20 cellular contexts compared by ENCODE assay signal in genomic region chr4:36038521-36038920, GRCh38.
"Had no signal": no experiment of that assay in that cellular context is flagged by ENCODE, and none has a peak within 500 bp of the region (broad histone marks: within the 10 kb centered on the region; RNA-seq: fewer than 3 reads in every experiment).

No MANE protein-coding gene starts in this region.

- ATAC-seq: gastroesophageal sphincter, heart left ventricle, left lung, left ventricle myocardium superior, lower lobe of right lung had no signal

- H3K36me3 ChIP-seq: colonic mucosa, esophagus muscularis mucosa, gastroesophageal sphincter, heart left ventricle, left lung, lower lobe of right lung had no signal

- H3K27ac Mint-ChIP-seq: dendritic cell treated with granulocyte-macrophage colony-stimulating factor and Interleukin-4, amounts not matched to agents 40 ng/mL and 50 ng/mL, for 4 days; immature natural killer cell; mesothelial cell of epicardium had no signal

- H3K27me3 ChIP-seq: colonic mucosa, esophagus muscularis mucosa, foreskin keratinocyte, gastroesophageal sphincter, heart left ventricle, hepatocyte, left lung had no signal

- H3K27me3 Mint-ChIP-seq: dendritic cell treated with granulocyte-macrophage colony-stimulating factor and Interleukin-4, amounts not matched to agents 40 ng/mL and 50 ng/mL, for 4 days had no signal

- H3K79me2 ChIP-seq: hepatocyte had no signal

- H3K9me3 ChIP-seq: colonic mucosa, gastroesophageal sphincter, heart left ventricle, left lung, lower lobe of right lung had no signal

- H2AFZ ChIP-seq: hepatocyte had no signal

- H3K4me2 ChIP-seq: hepatocyte had no signal

- H3K4me3 ChIP-seq: colonic mucosa, esophagus muscularis mucosa, gastroesophageal sphincter, heart left ventricle, hepatocyte, left lung, lower lobe of right lung had no signal

- H3K4me1 ChIP-seq: colonic mucosa, esophagus muscularis mucosa, foreskin keratinocyte, gastroesophageal sphincter, heart left ventricle, left lung, lower lobe of right lung had no signal

- H3K27ac ChIP-seq: colonic mucosa, esophagus muscularis mucosa, foreskin keratinocyte, gastroesophageal sphincter, heart left ventricle, hepatocyte, left lung, lower lobe of right lung had no signal

- H3K9me3 Mint-ChIP-seq: immature natural killer cell had no signal

- H3K4me3 Mint-ChIP-seq: dendritic cell treated with granulocyte-macrophage colony-stimulating factor and Interleukin-4, amounts not matched to agents 40 ng/mL and 50 ng/mL, for 4 days; immature natural killer cell; mesothelial cell of epicardium had no signal

- DNase-seq: cortex of kidney; effector CD4-positive, alpha-beta T cell; effector memory CD4-positive, alpha-beta T cell; foreskin keratinocyte; heart left ventricle; hypothalamus; immature natural killer cell; islet precursor cell; kidney; kidney glomerular epithelial cell; left lung; left ventricle myocardium superior; lower lobe of right lung; mesenchymal stem cell had no signal

- H3K36me3 Mint-ChIP-seq: mesothelial cell of epicardium had no signal

- H3K4me1 Mint-ChIP-seq: immature natural killer cell, mesothelial cell of epicardium had no signal
